ENCODE assay signal across 8 cellular contexts in genomic region chr18:24016643-24017042, GRCh38. TPM values are rescaled to one million over a fixed set of nuclear protein-coding genes. Genes with fewer than 3 reads are reported as not detected.
DNase-seq lines count a peak whose midpoint lies in the region; ATAC-seq, FAIRE-seq and TF ChIP-seq lines count a peak whose summit lies in the region.

No MANE protein-coding gene starts in this region.

- H3K36me3 ChIP-seq in BLaER1 (no peaks in the 10 kb centered on the region), uterus (no peaks in the 10 kb centered on the region)

- ATAC-seq in T-cell (replicated peaks in 1 of 4) (no peak), HG03457 (IDR thresholded peaks at IDR 0.05; ENCODE audit: unreplicated experiment) (no peak), sciatic nerve (no peak), GM21786 (IDR thresholded peaks at IDR 0.05; ENCODE audit: unreplicated experiment) (no peak)

- peak; percentile 88 for FAIRE-seq in GM18507 (lab: Jason Lieb, UNC)

- H3K9me3 Mint-ChIP-seq in T-cell, result no peaks in the 10 kb centered on the region

- H3K9me3 ChIP-seq in BLaER1 (no peaks in the 10 kb centered on the region), uterus (no peaks in the 10 kb centered on the region)

- POLR2A ChIA-PET in T-cell (lab: Charles Lee), result no interaction called here

- CTCF ChIA-PET in T-cell (lab: Charles Lee), result no interaction called here

- peak overlapping the region; percentile 95; the same call in 1 of the 2 replicates for H3K9ac ChIP-seq in BLaER1

- H3K4me3 ChIP-seq in BLaER1 (peak overlapping the region; percentile 92), uterus (no peak overlapping the region)

- H3K27me3 ChIP-seq in BLaER1 (no peaks in the 10 kb centered on the region), uterus (no peaks in the 10 kb centered on the region)

- H3K27ac ChIP-seq in BLaER1 (no peak overlapping the region), uterus (no peak overlapping the region)

- no peaks in the 10 kb centered on the region for H3K27me3 Mint-ChIP-seq in T-cell

- intact Hi-C loops in sciatic nerve (cut with DNase I), result no loop called here
- intact Hi-C loops in uterus (cut with DNase I; ENCODE audit: low total_unique reads), result no loop called here

- peak overlapping the region; percentile 94 to 99 (median 98) for H3K4me3 Mint-ChIP-seq in T-cell

- peaks cover 76 to 81% (median 80%) of the 10 kb centered on the region in 3 donors for H3K4me1 Mint-ChIP-seq in T-cell

- peaks cover 80% of the 10 kb centered on the region for H3K4me1 ChIP-seq in BLaER1
- H3K4me1 ChIP-seq in uterus, result peaks cover 0 to 10% of the 10 kb centered on the region in 2 donors

- H3K27ac Mint-ChIP-seq in T-cell, result peak overlapping the region; percentile 93 to 98

- peaks cover 30% of the 10 kb centered on the region for H3K36me3 Mint-ChIP-seq in T-cell

- peaks cover 53% of the 10 kb centered on the region for H4K20me1 ChIP-seq in BLaER1

- TF ChIP-seq POLR2A in uterus (IDR thresholded peaks at IDR 0.05), result no peak

- H3K4me2 ChIP-seq in BLaER1, result peak overlapping the region; percentile 88

- no peak for DNase-seq in GM18507 (ENCODE audit: extremely low spot score, insufficient read length, low read depth)
- DNase-seq in T-cell, result no peak
- DNase-seq in islet precursor cell, result peak; percentile 4
- DNase-seq in sciatic nerve (ENCODE audit: low spot score), result no peak
- no peak for DNase-seq in uterus

- TF ChIP-seq CTCF in uterus (IDR thresholded peaks at IDR 0.05), result peak in 1 of 4 experiments; percentile 24

RNA-seq across cellular contexts. Expression of gene TTC39C, which starts 2.1 kb away (rescaled TPM):
- total RNA-seq in T-cell (100 to 1,000 TPM; 123 to 151 (median 136) TPM), sciatic nerve (20.6 TPM), uterus (10 to 100 TPM; 25.6 to 50.6 (median 33.5) TPM)
